ENCODE assay signal across 8 cellular contexts in the genomic region with DNA sequence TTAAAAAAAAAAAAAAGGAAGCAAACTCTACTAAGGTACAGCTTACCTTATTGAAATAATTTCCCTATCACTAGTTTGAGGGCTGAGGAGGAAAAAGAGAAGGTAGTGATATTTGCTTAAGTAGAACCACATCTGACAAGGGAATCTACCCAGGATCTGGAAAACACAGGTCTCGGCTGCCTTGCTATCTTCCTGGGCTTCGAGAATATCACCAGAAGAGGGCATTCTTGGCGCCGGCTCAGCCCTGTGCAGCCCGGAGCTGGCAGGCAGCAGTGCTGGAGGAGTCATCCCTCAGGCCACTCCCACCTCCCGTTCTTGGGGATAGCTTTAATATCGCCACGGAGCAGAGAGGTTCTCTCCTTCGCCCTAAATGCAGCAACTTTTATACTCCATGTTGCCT.
A peak's percentile ranks its signal among the peaks of the same experiment; 100 is the strongest.
DNase-seq lines count a peak whose midpoint lies in the region; ATAC-seq lines count a peak whose summit lies in the region.

No MANE protein-coding gene starts in this region.

- intact Hi-C loops in Right ventricle myocardium superior (cut with DNase I), result no loop called here
- intact Hi-C loops in posterior cingulate gyrus (cut with DNase I), result loop anchor here (5.0 kb wide), 1 partner anchor 1289 kb away; no protein-coding TSS in a partner anchor

- H3K27me3 ChIP-seq in thymus (ENCODE audit: control insufficient read depth, insufficient read depth), result no peaks in the 10 kb centered on the region

- H3K36me3 ChIP-seq in thymus (ENCODE audit: control insufficient read depth, insufficient read depth), result no peaks in the 10 kb centered on the region

- DNase-seq in HPDE6-E6E7 (ENCODE audit: extremely low spot score), result peak; percentile 70
- DNase-seq in RPMI8226, result peak; percentile 28
- peak; percentile 50 for DNase-seq in activated gamma-delta T cell treated with anti-CD3 and anti-CD28 coated beads, Interleukin-2, amount 50 U/mL, for 16 hours (ENCODE audit: low read depth)
- DNase-seq in Right ventricle myocardium superior, result peak; percentile 86
- peak; percentile 66 to 97 (median 82) for DNase-seq in posterior cingulate gyrus
- DNase-seq in NCI-H2081 (lab: John Stamatoyannopoulos, UW), result no peak

- H3K4me1 ChIP-seq in thymus (ENCODE audit: control insufficient read depth, insufficient read depth, low read length), result peaks cover 30% of the 10 kb centered on the region

- H3K4me3 ChIP-seq in thymus (ENCODE audit: low read length), result peak overlapping the region; percentile 12

- H3K27ac ChIP-seq in thymus (ENCODE audit: low read depth), result peak overlapping the region; percentile 92

- WGBS in thymus, result 3% methylated on average over 9 of the region's 9 CpGs

- no peaks in the 10 kb centered on the region for H3K9me3 ChIP-seq in thymus (ENCODE audit: control insufficient read depth)

- ATAC-seq in Right ventricle myocardium superior (ENCODE audit: poor library complexity), result peak; percentile 89
- no peak for ATAC-seq in GM19467 (IDR thresholded peaks at IDR 0.05; ENCODE audit: unreplicated experiment)

Comparison
In these comparisons a context has a peak if more than half of its experiments do, and no peak if none do; other contexts are left out.
1. DNase-seq: peak in HPDE6-E6E7 (single experiment), RPMI8226 (single experiment), activated gamma-delta T cell treated with anti-CD3 and anti-CD28 coated beads, Interleukin-2, amount 50 U/mL, for 16 hours (single experiment), Right ventricle myocardium superior (single experiment) and posterior cingulate gyrus (10 of 10); none in NCI-H2081 (0 of 2).